In the genomic region with DNA sequence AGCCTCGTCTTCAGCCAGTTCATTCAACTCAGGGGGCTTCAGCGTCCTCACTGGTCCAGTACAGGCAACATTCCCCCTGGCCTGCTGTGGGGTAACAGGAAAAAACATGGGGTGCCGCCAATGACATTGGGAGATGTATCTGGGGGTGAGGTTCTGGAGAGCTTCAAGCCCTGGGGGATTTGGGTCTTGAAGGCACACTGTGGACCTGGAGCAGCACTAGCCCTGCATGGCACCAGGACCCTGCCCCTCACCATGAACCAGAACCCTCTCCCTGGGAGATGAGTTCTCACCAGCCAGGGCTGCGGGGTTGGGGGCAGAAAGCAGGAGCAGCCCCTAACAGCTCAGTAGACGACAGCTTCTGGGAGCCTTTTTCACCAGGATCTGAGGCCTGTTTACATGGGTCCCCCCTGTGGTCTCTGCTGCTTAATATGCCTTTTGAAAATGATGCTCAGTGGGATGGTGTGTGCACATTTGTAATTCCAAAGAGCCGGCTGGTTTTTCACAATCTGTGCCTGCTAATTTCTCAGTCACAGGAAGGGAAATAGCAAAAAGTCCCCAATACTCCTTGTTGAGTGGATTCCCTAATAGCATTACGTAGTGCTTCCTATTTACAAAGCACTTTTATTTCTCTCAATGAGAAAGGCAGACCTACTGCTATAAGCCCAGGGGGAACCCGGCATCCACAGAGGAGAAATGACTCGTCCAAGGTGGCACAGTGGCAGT, we compare ENCODE assay signal across 14 cellular contexts.
DNase-seq lines count a peak whose midpoint lies in the region; ATAC-seq and TF ChIP-seq lines count a peak whose summit lies in the region.
"Had no signal": no experiment of that assay in that cellular context is flagged by ENCODE, and none has a peak within 500 bp of the region (broad histone marks: within the 10 kb centered on the region; RNA-seq: fewer than 3 reads in every experiment).

No MANE protein-coding gene starts in this region.

- H3K4me3 Mint-ChIP-seq in activated T-helper 1 cell treated with anti-CD3 and anti-CD28 coated beads, Interleukin-12 subunit alpha, Interleukin-12 subunit beta, Interleukin-2, Interleukin-4 antibody, amounts not matched to agents 30 ng/mL and 10 ng/mL and 1 ng/mL, durations not matched to agents 14 hours and 24 hours and 36 hours = no peak overlapping the region
- H3K4me3 Mint-ChIP-seq in mesothelial cell of epicardium = no peak overlapping the region
- H3K4me3 Mint-ChIP-seq: activated CD4-positive, alpha-beta memory T cell treated with anti-CD3 and anti-CD28 coated beads, Interleukin-2, amount 10 ng/mL, durations not matched to agents 7 days and 5 days; stimulated activated memory B cell treated with anti-CD40 and anti-IgM and Interleukin-4, amounts not matched to agents 10 μg/mL and 1 μg/mL and 100 μg/mL, for 72 hours had no signal

- peak overlapping the region in 3 of 4 donors; percentile 39 to 78 (median 62) for H3K27ac ChIP-seq in esophagus squamous epithelium
- peak overlapping the region in 7 of 8 donors; percentile 15 to 69 (median 58) for H3K27ac ChIP-seq in spleen

- H3K36me3 Mint-ChIP-seq in activated T-helper 1 cell treated with anti-CD3 and anti-CD28 coated beads, Interleukin-12 subunit alpha, Interleukin-12 subunit beta, Interleukin-2, Interleukin-4 antibody, amounts not matched to agents 30 ng/mL and 10 ng/mL and 1 ng/mL, durations not matched to agents 14 hours and 24 hours and 36 hours (ENCODE audit: low read depth) = peaks cover 2% of the 10 kb centered on the region
- no peaks in the 10 kb centered on the region for H3K36me3 Mint-ChIP-seq in mesothelial cell of epicardium
- H3K36me3 Mint-ChIP-seq: stimulated activated memory B cell treated with anti-CD40 and anti-IgM and Interleukin-4, amounts not matched to agents 10 μg/mL and 1 μg/mL and 100 μg/mL, for 72 hours had no signal

- no peak for DNase-seq in activated T-helper 1 cell treated with anti-CD3 and anti-CD28 coated beads, Interleukin-12 subunit alpha, Interleukin-12 subunit beta, Interleukin-2, Interleukin-4 antibody, amounts not matched to agents 30 ng/mL and 10 ng/mL and 1 ng/mL, durations not matched to agents 14 hours and 24 hours and 36 hours (ENCODE audit: low spot score)
- no peak for DNase-seq in esophagus squamous epithelium (lab: John Stamatoyannopoulos, UW)
- DNase-seq in mesothelial cell of epicardium (ENCODE audit: low spot score in 2 of 2, unreplicated experiment in 2 of 2) = no peak
- DNase-seq in spleen = no peak
- DNase-seq in ACHN = no peak
- no peak for DNase-seq in stimulated activated naive CD4-positive, alpha-beta T cell (lab: John Stamatoyannopoulos, UW)
- no peak for DNase-seq in NCI-H226
- DNase-seq: activated CD4-positive, alpha-beta memory T cell treated with anti-CD3 and anti-CD28 coated beads, Interleukin-2, amount 10 ng/mL, durations not matched to agents 7 days and 5 days; Calu3; effector memory CD4-positive, alpha-beta T cell; NCI-H2171 treated with DMSO at 0.1 percent for 48 hours; T1000 had no signal

- H3K27me3 ChIP-seq in esophagus squamous epithelium (peaks cover 0 to 24% (median 0%) of the 10 kb centered on the region in 4 donors), spleen (replicated peaks in 1 of 7) (peaks cover 0 to 11% (median 0%) of the 10 kb centered on the region in 7 donors)

- H3K9me3 Mint-ChIP-seq in activated T-helper 1 cell treated with anti-CD3 and anti-CD28 coated beads, Interleukin-12 subunit alpha, Interleukin-12 subunit beta, Interleukin-2, Interleukin-4 antibody, amounts not matched to agents 30 ng/mL and 10 ng/mL and 1 ng/mL, durations not matched to agents 14 hours and 24 hours and 36 hours = no peaks in the 10 kb centered on the region
- no peaks in the 10 kb centered on the region for H3K9me3 Mint-ChIP-seq in mesothelial cell of epicardium
- H3K9me3 Mint-ChIP-seq: activated CD4-positive, alpha-beta memory T cell treated with anti-CD3 and anti-CD28 coated beads, Interleukin-2, amount 10 ng/mL, durations not matched to agents 7 days and 5 days; stimulated activated memory B cell treated with anti-CD40 and anti-IgM and Interleukin-4, amounts not matched to agents 10 μg/mL and 1 μg/mL and 100 μg/mL, for 72 hours had no signal

- intact Hi-C loops in activated T-helper 1 cell treated with anti-CD3 and anti-CD28 coated beads, Interleukin-12 subunit alpha, Interleukin-12 subunit beta, Interleukin-2, Interleukin-4 antibody, amounts not matched to agents 30 ng/mL and 10 ng/mL and 1 ng/mL, durations not matched to agents 14 hours and 24 hours and 36 hours (cut with micrococcal nuclease) = no loop called here
- intact Hi-C loops in esophagus squamous epithelium (cut with DNase I) (no loop called here), spleen (cut with DNase I; ENCODE audit: low total_unique reads) (no loop called here)

- H3K4me1 ChIP-seq in esophagus squamous epithelium (peaks cover 0 to 40% (median 26%) of the 10 kb centered on the region in 3 donors), spleen (peaks cover 0 to 34% (median 5%) of the 10 kb centered on the region in 6 donors)

- WGBS in esophagus squamous epithelium, 2 donors = 42 to 53% methylated on average over 6 to 8 of the region's 9 CpGs
- 73 to 87% (median 75%) methylated on average over 8 to 9 of the region's 9 CpGs for WGBS in spleen, 5 donors

- no peak for TF ChIP-seq CTCF in esophagus squamous epithelium (IDR thresholded peaks at IDR 0.05)
- no peak for TF ChIP-seq CTCF in mesothelial cell of epicardium (IDR thresholded peaks at IDR 0.05; ENCODE audit: unreplicated experiment)
- TF ChIP-seq CTCF in spleen (IDR thresholded peaks at IDR 0.05 in 8 of 11, conservative IDR thresholded peaks at IDR 0.05 in 3 of 11) = no peak

- peaks cover 3% of the 10 kb centered on the region for H3K27me3 Mint-ChIP-seq in activated T-helper 1 cell treated with anti-CD3 and anti-CD28 coated beads, Interleukin-12 subunit alpha, Interleukin-12 subunit beta, Interleukin-2, Interleukin-4 antibody, amounts not matched to agents 30 ng/mL and 10 ng/mL and 1 ng/mL, durations not matched to agents 14 hours and 24 hours and 36 hours (ENCODE audit: insufficient read depth)
- H3K27me3 Mint-ChIP-seq in mesothelial cell of epicardium (ENCODE audit: low read depth) = no peaks in the 10 kb centered on the region

- ATAC-seq in HG02970 (IDR thresholded peaks at IDR 0.05; ENCODE audit: low FRiP score, unreplicated experiment) = no peak
- ATAC-seq: stimulated activated memory B cell treated with anti-CD40 and anti-IgM and Interleukin-4, amounts not matched to agents 10 μg/mL and 1 μg/mL and 100 μg/mL, for 72 hours had no signal

- in situ Hi-C loops in ACHN (cut with HindIII; ENCODE audit: low pct_ligation_motif_present, low pct_unique_long_range_greater_than_20kb, low sequenced_read_pairs) = no loop called here

- H3K4me3 ChIP-seq in esophagus squamous epithelium (no peak overlapping the region), spleen (no peak overlapping the region)

- peaks cover 26% of the 10 kb centered on the region for H3K4me1 Mint-ChIP-seq in activated T-helper 1 cell treated with anti-CD3 and anti-CD28 coated beads, Interleukin-12 subunit alpha, Interleukin-12 subunit beta, Interleukin-2, Interleukin-4 antibody, amounts not matched to agents 30 ng/mL and 10 ng/mL and 1 ng/mL, durations not matched to agents 14 hours and 24 hours and 36 hours (ENCODE audit: low read depth)
- peaks cover 40% of the 10 kb centered on the region for H3K4me1 Mint-ChIP-seq in mesothelial cell of epicardium
- H3K4me1 Mint-ChIP-seq: stimulated activated memory B cell treated with anti-CD40 and anti-IgM and Interleukin-4, amounts not matched to agents 10 μg/mL and 1 μg/mL and 100 μg/mL, for 72 hours had no signal

- peak overlapping the region; percentile 74 for H3K27ac Mint-ChIP-seq in activated T-helper 1 cell treated with anti-CD3 and anti-CD28 coated beads, Interleukin-12 subunit alpha, Interleukin-12 subunit beta, Interleukin-2, Interleukin-4 antibody, amounts not matched to agents 30 ng/mL and 10 ng/mL and 1 ng/mL, durations not matched to agents 14 hours and 24 hours and 36 hours
- peak overlapping the region; percentile 62 for H3K27ac Mint-ChIP-seq in mesothelial cell of epicardium
- H3K27ac Mint-ChIP-seq: stimulated activated memory B cell treated with anti-CD40 and anti-IgM and Interleukin-4, amounts not matched to agents 10 μg/mL and 1 μg/mL and 100 μg/mL, for 72 hours had no signal

- H3K9me3 ChIP-seq in esophagus squamous epithelium (no peaks in the 10 kb centered on the region), spleen (peaks cover 0 to 5% (median 0%) of the 10 kb centered on the region in 8 donors)

- H3K36me3 ChIP-seq in esophagus squamous epithelium = no peaks in the 10 kb centered on the region
- no peaks in the 10 kb centered on the region for H3K36me3 ChIP-seq in spleen

- no peak for TF ChIP-seq POLR2A in esophagus squamous epithelium (IDR thresholded peaks at IDR 0.05)
- TF ChIP-seq POLR2A in spleen (IDR thresholded peaks at IDR 0.05) = no peak
